ENCODE assay signal across 18 cellular contexts in genomic region chr4:98452091-98452490, GRCh38.
DNase-seq lines count a peak whose midpoint lies in the region; FAIRE-seq and TF ChIP-seq lines count a peak whose summit lies in the region.
"Had no signal": no experiment of that assay in that cellular context is flagged by ENCODE, and none has a peak within 500 bp of the region (broad histone marks: within the 10 kb centered on the region; RNA-seq: fewer than 3 reads in every experiment).

No MANE protein-coding gene starts in this region.

- H3K4me3 ChIP-seq in bronchial epithelial cell (ENCODE audit: low read depth, low read length) (no peak overlapping the region), tibial nerve (no peak overlapping the region), colonic mucosa (no peak overlapping the region)

- DNase-seq in LHCN-M2 (ENCODE audit: low read depth) (peak; percentile 41), bronchial epithelial cell (ENCODE audit: low read depth) (peak; percentile 29), iris pigment epithelial cell (ENCODE audit: low read depth) (peak; percentile 50), tibial nerve (ENCODE audit: low spot score in 2 of 2) (no peak), NCI-H82 (lab: John Stamatoyannopoulos, UW) (no peak), colonic mucosa (no peak)
- DNase-seq: ACHN; BE2C; C1 segment of cervical spinal cord; Caco-2; CD4-positive, CD25-positive, alpha-beta regulatory T cell; H9 had no signal

- H3K36me3 ChIP-seq in bronchial epithelial cell (ENCODE audit: control insufficient read depth, insufficient read depth, low read length): no peaks in the 10 kb centered on the region
- no peaks in the 10 kb centered on the region for H3K36me3 ChIP-seq in tibial nerve
- H3K36me3 ChIP-seq in colonic mucosa: no peaks in the 10 kb centered on the region
- H3K36me3 ChIP-seq: BE2C had no signal

- TF ChIP-seq CTCF in bronchial epithelial cell (IDR thresholded peaks at IDR 0.05; ENCODE audit: insufficient read depth, low read length, severe bottlenecking) (no peak), tibial nerve (IDR thresholded peaks at IDR 0.05) (no peak), colonic mucosa (IDR thresholded peaks at IDR 0.05) (no peak)

- H3K27me3 ChIP-seq in bronchial epithelial cell (ENCODE audit: control insufficient read depth, insufficient read depth, low read length): no peaks in the 10 kb centered on the region
- no peaks in the 10 kb centered on the region for H3K27me3 ChIP-seq in tibial nerve
- no peaks in the 10 kb centered on the region for H3K27me3 ChIP-seq in colonic mucosa
- H3K27me3 ChIP-seq: BE2C had no signal

- H3K9me3 ChIP-seq in tibial nerve (peaks cover 0 to 5% (median 0%) of the 10 kb centered on the region in 4 donors), colonic mucosa (no peaks in the 10 kb centered on the region)
- H3K9me3 ChIP-seq: BE2C, Caco-2 had no signal

- no peak for TF ChIP-seq POLR2A in tibial nerve (IDR thresholded peaks at IDR 0.05)

- H3K4me1 ChIP-seq in tibial nerve (no peaks in the 10 kb centered on the region), colonic mucosa (no peaks in the 10 kb centered on the region)
- H3K4me1 ChIP-seq: BE2C had no signal

- intact Hi-C loops in colonic mucosa (cut with DNase I): no loop called here

- no peak for TF ChIP-seq EP300 in tibial nerve (IDR thresholded peaks at IDR 0.05)

- H3K27ac ChIP-seq in tibial nerve (no peak overlapping the region), colonic mucosa (no peak overlapping the region)

- 86 to 93% methylated on average over 3 of the region's 3 CpGs for WGBS in tibial nerve, 2 donors

- FAIRE-seq in bronchial epithelial cell (lab: Jason Lieb, UNC): no peak
- FAIRE-seq: A204.1, D721Med, G401.6, GM12891, GM19239, H1 had no signal

- H3K9ac ChIP-seq in colonic mucosa (ENCODE audit: low read depth in 2 of 2, low read length in 2 of 2): no peak overlapping the region

Comparison
In these comparisons a context has a peak if more than half of its experiments do, and no peak if none do; other contexts are left out.
1. DNase-seq: peak in LHCN-M2 (single experiment), bronchial epithelial cell (single experiment) and iris pigment epithelial cell (single experiment); none in tibial nerve (0 of 2), NCI-H82 (single experiment) and colonic mucosa (single experiment).